In genomic region chr9:128703616-128704355, GRCh38 we compare ENCODE assay signal across 6 cellular contexts. TPM values are rescaled to one million over a fixed set of nuclear protein-coding genes. Genes with fewer than 3 reads are reported as not detected.
DNase-seq lines count a peak whose midpoint lies in the region; ATAC-seq, FAIRE-seq and TF ChIP-seq lines count a peak whose summit lies in the region.

No MANE protein-coding gene starts in this region.

- H3K9me3 ChIP-seq in naive thymus-derived CD4-positive, alpha-beta T cell (ENCODE audit: control insufficient read depth in 2 of 3, low read length in 3 of 3) = no peaks in the 10 kb centered on the region

- no peaks in the 10 kb centered on the region for H3K27me3 Mint-ChIP-seq in naive thymus-derived CD4-positive, alpha-beta T cell

- no peaks in the 10 kb centered on the region for H3K9me3 Mint-ChIP-seq in naive thymus-derived CD4-positive, alpha-beta T cell

- no peak for FAIRE-seq in RCC 7860 (lab: Jason Lieb, UNC)

- H3K4me1 Mint-ChIP-seq in naive thymus-derived CD4-positive, alpha-beta T cell = peaks cover 4 to 17% (median 10%) of the 10 kb centered on the region in 7 donors

- no peak for ATAC-seq in naive thymus-derived CD4-positive, alpha-beta T cell

- no peaks in the 10 kb centered on the region for H3K4me1 ChIP-seq in naive thymus-derived CD4-positive, alpha-beta T cell (ENCODE audit: control insufficient read depth in 2 of 2, insufficient read depth in 2 of 2, low read length in 2 of 2)

- CTCF ChIA-PET in naive thymus-derived CD4-positive, alpha-beta T cell (lab: Charles Lee) = interaction anchor here (0.6 to 1.2 kb wide), 2 partner anchors 10 to 38 kb away, joined by 3 to 5 read pairs; no protein-coding TSS in a partner anchor

- H3K27ac ChIP-seq in naive thymus-derived CD4-positive, alpha-beta T cell (ENCODE audit: low read depth, low read length) = peak overlapping the region; percentile 60

- no peaks in the 10 kb centered on the region for H3K27me3 ChIP-seq in naive thymus-derived CD4-positive, alpha-beta T cell (ENCODE audit: control insufficient read depth in 2 of 2, insufficient read depth in 2 of 2, low read length in 2 of 2)

- intact Hi-C loops in naive thymus-derived CD4-positive, alpha-beta T cell (cut with micrococcal nuclease) = loop anchor here (2.0 to 5.0 kb wide), 2 partner anchors 15 to 84 kb away; partner anchors contain the start of genes TBC1D13 (in 2 of the 2) and SET (in 1 of the 2)

- H3K4me3 ChIP-seq in GM08714 (ENCODE audit: low read length) (peak overlapping the region; percentile 75; the same call in 1 of the 2 replicates), astrocyte of the spinal cord (ENCODE audit: low read depth, low read length) (peak overlapping the region; percentile 64)
- peak overlapping the region; percentile 68 for H3K4me3 ChIP-seq in naive thymus-derived CD4-positive, alpha-beta T cell (ENCODE audit: low read length)

- peak overlapping the region; percentile 63 to 92 (median 82) for H3K4me3 Mint-ChIP-seq in naive thymus-derived CD4-positive, alpha-beta T cell

- in situ Hi-C loops in astrocyte of the spinal cord (cut with HindIII; ENCODE audit: low sequenced_read_pairs) = no loop called here

- H3K27ac Mint-ChIP-seq in naive thymus-derived CD4-positive, alpha-beta T cell = peak overlapping the region in 5 of 9 donors; percentile 56 to 80 (median 72)

- no peak for TF ChIP-seq CTCF in astrocyte of the spinal cord (IDR thresholded peaks at IDR 0.05; ENCODE audit: low read depth, low read length)

- POLR2A ChIA-PET in naive thymus-derived CD4-positive, alpha-beta T cell (lab: Charles Lee) = interaction anchor here (1.4 kb wide), 1 partner anchor 12 kb away, joined by 5 read pairs; no protein-coding TSS in a partner anchor

- DNase-seq in astrocyte of the spinal cord (ENCODE audit: low read depth, low spot score) (no peak), DMS114 treated with DMSO at 0.1 percent for 48 hours (lab: John Stamatoyannopoulos, UW; ENCODE audit: unreplicated experiment) (no peak), RCC 7860 (ENCODE audit: low spot score) (no peak), NCI-H748 (lab: John Stamatoyannopoulos, UW; ENCODE audit: unreplicated experiment) (no peak)
- no peak for DNase-seq in naive thymus-derived CD4-positive, alpha-beta T cell

- H3K36me3 Mint-ChIP-seq in naive thymus-derived CD4-positive, alpha-beta T cell = peaks cover 0 to 2% (median 0%) of the 10 kb centered on the region in 5 donors

- no peaks in the 10 kb centered on the region for H3K36me3 ChIP-seq in naive thymus-derived CD4-positive, alpha-beta T cell (ENCODE audit: control insufficient read depth in 2 of 3, insufficient read depth in 3 of 3, low read length in 3 of 3)

RNA-seq across cellular contexts. Expression of gene PKN3, which starts 1.5 kb away (rescaled TPM):
- total RNA-seq in naive thymus-derived CD4-positive, alpha-beta T cell = 10 to 100 TPM in 1 of 5 experiments, 1 to 10 TPM in 4; 1.1 to 11.7 (median 1.6) TPM
- 1 to 10 TPM in 1 of 2 donors, under 1 TPM in 1; 0.93 to 1.1 TPM for polyA plus RNA-seq in naive thymus-derived CD4-positive, alpha-beta T cell

RNA-seq across cellular contexts. Expression of gene SET, which starts 14.8 kb away (rescaled TPM):
- total RNA-seq in naive thymus-derived CD4-positive, alpha-beta T cell = 100 to 1,000 TPM; 222 to 488 (median 270) TPM
- polyA plus RNA-seq in naive thymus-derived CD4-positive, alpha-beta T cell = 100 to 1,000 TPM; 133 to 200 TPM

RNA-seq across cellular contexts. Expression of gene ZDHHC12, which starts 20.1 kb away (rescaled TPM):
- total RNA-seq in naive thymus-derived CD4-positive, alpha-beta T cell = 10 to 100 TPM; 21.2 to 70.3 (median 25.7) TPM
- 10 to 100 TPM; 63.2 to 74.2 TPM for polyA plus RNA-seq in naive thymus-derived CD4-positive, alpha-beta T cell

RNA-seq across cellular contexts. Expression of gene DYNC2I2, which starts 47.1 kb away (rescaled TPM):
- 10 to 100 TPM in 1 of 5 experiments, 1 to 10 TPM in 4; 2.5 to 41.7 (median 3.8) TPM for total RNA-seq in naive thymus-derived CD4-positive, alpha-beta T cell
- polyA plus RNA-seq in naive thymus-derived CD4-positive, alpha-beta T cell = 1 to 10 TPM; 1.4 to 2.5 TPM
